Comparison of ENCODE assay signal across 30 cellular contexts in the genomic region with DNA sequence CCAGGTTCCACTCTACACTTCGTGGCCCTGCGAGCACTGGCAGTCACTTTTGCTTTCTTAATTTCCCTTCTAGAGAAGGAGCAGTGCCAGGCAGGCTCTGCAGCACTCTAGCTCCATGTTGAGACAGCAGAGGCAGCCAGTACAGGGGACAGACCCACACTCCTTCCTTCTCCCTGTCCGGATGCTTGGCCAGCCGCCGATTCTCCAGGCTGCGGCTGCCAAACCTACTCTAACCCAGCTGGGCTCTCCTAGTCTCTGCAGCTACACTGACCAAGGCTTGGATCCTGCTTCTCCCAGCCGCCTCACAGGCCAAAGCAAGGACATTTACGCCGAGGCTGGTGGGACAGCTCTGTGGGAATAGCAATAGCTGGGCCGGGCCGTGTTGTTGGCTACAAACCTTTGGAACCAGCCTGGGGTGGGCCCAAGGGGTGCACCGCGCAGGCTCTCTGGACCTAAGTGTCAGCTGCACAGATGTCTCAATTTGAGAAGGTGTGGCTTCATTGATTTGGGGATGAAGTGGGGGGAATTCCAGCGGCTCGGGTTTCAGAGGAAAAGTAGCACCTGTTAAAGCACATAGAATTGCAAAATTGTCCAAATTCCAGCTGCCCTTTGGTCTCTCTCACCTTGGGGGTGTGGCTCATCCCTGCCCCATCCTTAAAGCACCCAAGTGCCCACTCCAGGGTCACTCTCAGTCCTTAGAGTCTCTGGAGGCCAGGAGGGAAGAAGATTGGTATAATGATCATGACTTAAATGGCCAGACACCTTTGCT. TPM values are rescaled to one million over a fixed set of nuclear protein-coding genes. Genes with fewer than 3 reads are reported as not detected.
DNase-seq lines count a peak whose midpoint lies in the region; ATAC-seq, FAIRE-seq and TF ChIP-seq lines count a peak whose summit lies in the region.
"Had no signal": no experiment of that assay in that cellular context is flagged by ENCODE, and none has a peak within 500 bp of the region (broad histone marks: within the 10 kb centered on the region; RNA-seq: fewer than 3 reads in every experiment).

No MANE protein-coding gene starts in this region.

- no peak for TF ChIP-seq POLR2A in H54 (IDR thresholded peaks at IDR 0.05; ENCODE audit: low read depth, low read length)
- no peak for TF ChIP-seq POLR2A in GM12892 (IDR thresholded peaks at IDR 0.05; ENCODE audit: low read depth, low read length)

- DNase-seq in G401 (ENCODE audit: low spot score) = peak; percentile 92
- DNase-seq in M059J (ENCODE audit: low read depth) = peak; percentile 7
- DNase-seq in effector memory CD8-positive, alpha-beta T cell = no peak
- DNase-seq in neural crest cell (ENCODE audit: low read depth, low spot score) = no peak
- DNase-seq in NAMALWA (ENCODE audit: low spot score) = no peak
- no peak for DNase-seq in H54 (ENCODE audit: insufficient read length, low spot score)
- DNase-seq in globus pallidus (ENCODE audit: low spot score) = no peak
- DNase-seq in GM12892 (ENCODE audit: insufficient read length) = no peak
- DNase-seq: activated CD4-positive, CD25-positive, alpha-beta regulatory T cell; activated CD8-positive, alpha-beta T cell treated with anti-CD3 and anti-CD28 coated beads for 36 hours; activated naive CD4-positive, alpha-beta T cell; activated T-cell treated with anti-CD3 and anti-CD28 coated beads, Interleukin-2, amount 50 U/mL, for 1 hour; amniotic stem cell; DMS153; HCEC 1CT; kidney glomerular epithelial cell; naive B cell; NCI-H146; NCI-H748 treated with DMSO at 0.1 percent for 48 hours; pancreas; PC-3; SJCRH30 had no signal

- peaks cover 11 to 20% of the 10 kb centered on the region in 2 donors for H3K4me1 Mint-ChIP-seq in effector memory CD8-positive, alpha-beta T cell (ENCODE audit: low read depth in 2 of 2)
- H3K4me1 Mint-ChIP-seq in neural crest cell = peaks cover 14% of the 10 kb centered on the region

- FAIRE-seq in H54 (lab: Jason Lieb, UNC) = no peak
- no peak for FAIRE-seq in GM12892 (lab: Jason Lieb, UNC)
- FAIRE-seq: pancreas had no signal

- peaks cover 93 to 100% of the 10 kb centered on the region in 2 donors for H3K27me3 Mint-ChIP-seq in effector memory CD8-positive, alpha-beta T cell
- peaks cover 98% of the 10 kb centered on the region for H3K27me3 Mint-ChIP-seq in neural crest cell (ENCODE audit: low read depth)

- TF ChIP-seq CTCF in neural crest cell (conservative IDR thresholded peaks at IDR 0.05) = no peak

- peaks cover 27% of the 10 kb centered on the region for H3K36me3 Mint-ChIP-seq in effector memory CD8-positive, alpha-beta T cell (ENCODE audit: insufficient read depth)
- H3K36me3 Mint-ChIP-seq in neural crest cell (ENCODE audit: low read depth) = no peaks in the 10 kb centered on the region

- peak; percentile 16 for ATAC-seq in effector memory CD8-positive, alpha-beta T cell (replicated peaks)
- ATAC-seq: activated CD8-positive, alpha-beta T cell treated with anti-CD3 and anti-CD28 coated beads for 36 hours; esophagus mucosa; gastroesophageal sphincter; pancreas; PC-3; sciatic nerve had no signal

- no peaks in the 10 kb centered on the region for H3K9me3 Mint-ChIP-seq in effector memory CD8-positive, alpha-beta T cell
- H3K9me3 Mint-ChIP-seq in neural crest cell = no peaks in the 10 kb centered on the region
- H3K9me3 Mint-ChIP-seq: memory B cell had no signal

- no peak overlapping the region for H3K27ac Mint-ChIP-seq in effector memory CD8-positive, alpha-beta T cell
- no peak overlapping the region for H3K27ac Mint-ChIP-seq in neural crest cell (ENCODE audit: unreplicated experiment)
- H3K27ac Mint-ChIP-seq: activated CD8-positive, alpha-beta T cell treated with anti-CD3 and anti-CD28 coated beads for 36 hours; T-helper 2 cell treated with Interferon-gamma antibody and Interleukin-4, amounts not matched to agents 5 μg/mL and 100 μg/mL, for 36 hours had no signal

- peak overlapping the region in 1 of 2 donors; percentile 40 for H3K4me3 Mint-ChIP-seq in effector memory CD8-positive, alpha-beta T cell
- peak overlapping the region; percentile 7 for H3K4me3 Mint-ChIP-seq in neural crest cell
- H3K4me3 Mint-ChIP-seq: activated CD8-positive, alpha-beta T cell treated with anti-CD3 and anti-CD28 coated beads for 36 hours; memory B cell; T-helper 2 cell treated with Interferon-gamma antibody and Interleukin-4, amounts not matched to agents 5 μg/mL and 100 μg/mL, for 36 hours had no signal

- in situ Hi-C loops in G401 (cut with HindIII; ENCODE audit: low sequenced_read_pairs) = no loop called here

RNA-seq across cellular contexts. Expression of a gene that starts 3.2 kb away (rescaled TPM):
- 0.06 and 0.07 TPM in 2 replicates for total RNA-seq in G401 (2014; rRNA removed; shearing (Covaris generic))
- not detected in 2 replicates for total RNA-seq in M059J (2014; rRNA removed; shearing (Covaris generic))
- not detected in 2 replicates for total RNA-seq in neural crest cell
- polyA plus RNA-seq in GM12892 (2012; ENCODE audit: missing spikeins) = not detected
- total RNA-seq: activated CD8-positive, alpha-beta T cell treated with anti-CD3 and anti-CD28 coated beads for 36 hours; cardiac septum; esophagus mucosa; gastroesophageal sphincter; MCF 10A; pancreas; PC-3; sciatic nerve; SJCRH30; temporal lobe had no signal
- polyA plus RNA-seq: pancreas had no signal

Comparison
In these comparisons a context has a peak if more than half of its experiments do, and no peak if none do; other contexts are left out.
1. DNase-seq: peak in G401 (single experiment) and M059J (single experiment); none in effector memory CD8-positive, alpha-beta T cell (0 of 3), neural crest cell (single experiment), NAMALWA (single experiment), H54 (single experiment), globus pallidus (single experiment) and GM12892 (single experiment).